In the genomic region with DNA sequence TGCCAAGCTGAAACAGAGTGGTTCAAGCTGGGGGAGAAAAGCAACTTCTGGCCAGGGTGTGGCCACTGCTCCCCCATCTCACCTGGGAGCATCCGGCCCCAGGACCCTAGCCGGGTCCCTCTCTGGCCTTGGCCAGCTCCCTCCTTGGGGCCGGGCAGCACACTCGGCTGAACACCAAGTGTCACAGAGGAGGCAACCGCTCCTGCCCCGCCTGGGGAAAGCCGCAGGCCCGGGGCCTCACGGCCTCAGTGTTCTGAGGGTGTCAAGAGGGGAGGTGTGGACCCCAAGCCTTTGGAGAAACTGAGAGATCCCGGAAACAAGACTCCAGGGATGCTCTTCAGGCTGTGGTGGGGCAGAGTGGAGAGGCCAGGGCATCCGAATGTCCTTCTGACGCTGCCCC, we compare ENCODE assay signal across 22 cellular contexts.
DNase-seq lines count a peak whose midpoint lies in the region; ATAC-seq lines count a peak whose summit lies in the region.
"Had no signal": no experiment of that assay in that cellular context is flagged by ENCODE, and none has a peak within 500 bp of the region (broad histone marks: within the 10 kb centered on the region; RNA-seq: fewer than 3 reads in every experiment).

No MANE protein-coding gene starts in this region.

- H2AFZ ChIP-seq in neuronal stem cell (ENCODE audit: low read length): no peak overlapping the region

- 0 out of 22 replicates have a peak, but pooled peaks cover 0 to 7% (median 0%) of the 10 kb centered on the region in 11 experiments for H3K27me3 ChIP-seq in BLaER1 treated with 17β-estradiol and CSF1 and Interleukin-3, amounts not matched to agents 10 nM and 100 nM
- no peaks in the 10 kb centered on the region for H3K27me3 ChIP-seq in mesendoderm (ENCODE audit: insufficient read depth, low read length, poor library complexity)
- peaks cover 0 to 71% (median 0%) of the 10 kb centered on the region in 3 experiments for H3K27me3 ChIP-seq in neuronal stem cell (ENCODE audit: control insufficient read depth in 3 of 3, insufficient read depth in 3 of 3, low read depth in 1 of 3, low read length in 3 of 3)

- peak overlapping the region in 10 of 11 experiments; percentile 15 to 79 (median 72); a peak in 17 of 22 replicates for H3K9ac ChIP-seq in BLaER1 treated with 17β-estradiol and CSF1 and Interleukin-3, amounts not matched to agents 10 nM and 100 nM
- H3K9ac ChIP-seq in mesendoderm (ENCODE audit: low read length): no peak overlapping the region
- H3K9ac ChIP-seq in neuronal stem cell (ENCODE audit: low read depth, low read length, poor library complexity): no peak overlapping the region

- H4K8ac ChIP-seq in mesendoderm (ENCODE audit: low read depth, low read length): no peak overlapping the region
- H4K8ac ChIP-seq in neuronal stem cell (ENCODE audit: low read depth, low read length): no peak overlapping the region

- no peak for ATAC-seq in HG02623 (IDR thresholded peaks at IDR 0.05; ENCODE audit: unreplicated experiment)
- ATAC-seq: GM12878 had no signal

- H2BK15ac ChIP-seq in mesendoderm (replicated peaks; ENCODE audit: low read depth) (no peak overlapping the region), neuronal stem cell (ENCODE audit: low read length) (peak overlapping the region; percentile 4)

- H2BK5ac ChIP-seq in mesendoderm (ENCODE audit: low read length) (no peak overlapping the region), neuronal stem cell (ENCODE audit: low read length) (no peak overlapping the region)

- WGBS in mesendoderm (ENCODE audit: extremely low coverage, insufficient coverage, low lambda C conversion rate): no CpG with 5 or more reads among the region's 12 CpGs
- no CpG with 5 or more reads among the region's 12 CpGs for WGBS in neuronal stem cell (ENCODE audit: extremely low coverage in 2 of 2, insufficient read length in 2 of 2, insufficient replicate concordance in 1 of 2), 2 donors

- H3K4me1 ChIP-seq in BLaER1 treated with 17β-estradiol and CSF1 and Interleukin-3, amounts not matched to agents 10 nM and 100 nM: peaks cover 36 to 84% (median 71%) of the 10 kb centered on the region in 10 experiments
- H3K4me1 ChIP-seq in mesendoderm (ENCODE audit: control insufficient read depth, low read depth, low read length): no peaks in the 10 kb centered on the region
- peaks cover 0 to 9% of the 10 kb centered on the region in 2 donors for H3K4me1 ChIP-seq in neuronal stem cell (ENCODE audit: control insufficient read depth in 2 of 2, insufficient read depth in 1 of 2, low read depth in 1 of 2, low read length in 2 of 2)

- H4K20me1 ChIP-seq in BLaER1 treated with 17β-estradiol and CSF1 and Interleukin-3, amounts not matched to agents 10 nM and 100 nM: no peaks in the 10 kb centered on the region; a peak in 1 of 22 replicates

- H3K18ac ChIP-seq in mesendoderm (ENCODE audit: low read length) (no peak overlapping the region), neuronal stem cell (ENCODE audit: low read length) (peak overlapping the region; percentile 52)

- no peaks in the 10 kb centered on the region for H3K79me2 ChIP-seq in mesendoderm (ENCODE audit: control insufficient read depth, insufficient read depth, low read length)

- no peak overlapping the region for H3K23ac ChIP-seq in mesendoderm (ENCODE audit: low read length)
- peak overlapping the region; percentile 34 for H3K23ac ChIP-seq in neuronal stem cell (ENCODE audit: low read depth, low read length, poor library complexity)

- H2BK120ac ChIP-seq in mesendoderm (ENCODE audit: low read depth, low read length) (no peak overlapping the region), neuronal stem cell (ENCODE audit: low read depth, low read length) (no peak overlapping the region)

- DNase-seq in mesendoderm (no peak), neuronal stem cell (ENCODE audit: low spot score) (no peak), SKM-1 (lab: John Stamatoyannopoulos, UW; ENCODE audit: unreplicated experiment) (no peak), GM19238 (ENCODE audit: insufficient read length, low spot score) (no peak)
- DNase-seq: 8988T; ACHN; BE2C; C1 segment of cervical spinal cord; CD4-positive, alpha-beta memory T cell; CD4-positive, CD25-positive, alpha-beta regulatory T cell; CD8-positive, alpha-beta memory T cell; COR-L47; DMS 273 treated with DMSO at 0.1 percent for 48 hours; DMS153; DMS53; DMS79; DND-41; EL; GDM1 had no signal

- H4K5ac ChIP-seq in mesendoderm (ENCODE audit: low read length): no peak overlapping the region

- no peak overlapping the region for H2BK12ac ChIP-seq in neuronal stem cell (ENCODE audit: low read length)

- no peak overlapping the region for H4K91ac ChIP-seq in neuronal stem cell (ENCODE audit: low read depth, low read length, poor library complexity)

- H3K9me3 ChIP-seq in BLaER1 treated with 17β-estradiol and CSF1 and Interleukin-3, amounts not matched to agents 10 nM and 100 nM (replicated peaks in 1 of 11): no peaks in the 10 kb centered on the region
- no peaks in the 10 kb centered on the region for H3K9me3 ChIP-seq in neuronal stem cell (replicated peaks in 1 of 2; ENCODE audit: control insufficient read depth in 2 of 2, insufficient read depth in 1 of 2, low read depth in 1 of 2, low read length in 2 of 2)
- H3K9me3 ChIP-seq: BE2C had no signal

- H3K56ac ChIP-seq in mesendoderm (ENCODE audit: low read length): peak overlapping the region; percentile 3

- H2AK5ac ChIP-seq in mesendoderm (ENCODE audit: low read length) (no peak overlapping the region), neuronal stem cell (ENCODE audit: low read depth, low read length) (peak overlapping the region; percentile 73)

- H3K14ac ChIP-seq in neuronal stem cell (ENCODE audit: low read length): no peak overlapping the region

- H3K27ac ChIP-seq in BLaER1 treated with 17β-estradiol and CSF1 and Interleukin-3, amounts not matched to agents 10 nM and 100 nM: peak overlapping the region in 8 of 11 experiments; percentile 2 to 90 (median 85); a peak in 12 of 22 replicates
- H3K27ac ChIP-seq in mesendoderm (ENCODE audit: low read depth, low read length) (no peak overlapping the region), neuronal stem cell (replicated peaks; ENCODE audit: low read length) (no peak overlapping the region)

- H3K4me2 ChIP-seq in BLaER1 treated with 17β-estradiol and CSF1 and Interleukin-3, amounts not matched to agents 10 nM and 100 nM: peak overlapping the region; percentile 77 to 99 (median 94)
- H3K4me2 ChIP-seq in mesendoderm (ENCODE audit: low read length): no peak overlapping the region
- H3K4me2 ChIP-seq in neuronal stem cell (ENCODE audit: insufficient read depth, low read length, poor library complexity, severe bottlenecking): no peak overlapping the region

- H3K4me3 ChIP-seq in BLaER1 treated with 17β-estradiol and CSF1 and Interleukin-3, amounts not matched to agents 10 nM and 100 nM: peak overlapping the region in 8 of 10 experiments; percentile 46 to 59 (median 54); a peak in 9 of 20 replicates
- no peak overlapping the region for H3K4me3 ChIP-seq in mesendoderm (ENCODE audit: low read length)
- H3K4me3 ChIP-seq in neuronal stem cell (ENCODE audit: low read length in 2 of 2): no peak overlapping the region
- H3K4me3 ChIP-seq: GM12878 had no signal

- no peak overlapping the region for H3K4ac ChIP-seq in mesendoderm (ENCODE audit: low read depth, low read length)
- H3K4ac ChIP-seq in neuronal stem cell (ENCODE audit: low read length): no peak overlapping the region

- no peaks in the 10 kb centered on the region for H3K36me3 ChIP-seq in BLaER1 treated with 17β-estradiol and CSF1 and Interleukin-3, amounts not matched to agents 10 nM and 100 nM
- H3K36me3 ChIP-seq in mesendoderm (ENCODE audit: control insufficient read depth, insufficient read depth, low read length) (no peaks in the 10 kb centered on the region), neuronal stem cell (replicated peaks in 1 of 2; ENCODE audit: control insufficient read depth in 2 of 2, insufficient read depth in 2 of 2, low read length in 2 of 2) (no peaks in the 10 kb centered on the region)
- H3K36me3 ChIP-seq: BE2C had no signal

- H3K79me1 ChIP-seq in mesendoderm (ENCODE audit: low read length): no peaks in the 10 kb centered on the region
- no peaks in the 10 kb centered on the region for H3K79me1 ChIP-seq in neuronal stem cell (ENCODE audit: low read depth, low read length)

Comparison
In these comparisons a context has a peak if more than half of its experiments do, and no peak if none do; other contexts are left out.
1. H3K27ac ChIP-seq: peak in BLaER1 treated with 17β-estradiol and CSF1 and Interleukin-3, amounts not matched to agents 10 nM and 100 nM (8 of 11); none in mesendoderm (single experiment) and neuronal stem cell (single experiment).
2. H3K4me2 ChIP-seq: peak in BLaER1 treated with 17β-estradiol and CSF1 and Interleukin-3, amounts not matched to agents 10 nM and 100 nM (11 of 11); none in mesendoderm (single experiment) and neuronal stem cell (single experiment).
3. H3K4me3 ChIP-seq: peak in BLaER1 treated with 17β-estradiol and CSF1 and Interleukin-3, amounts not matched to agents 10 nM and 100 nM (8 of 10); none in mesendoderm (single experiment) and neuronal stem cell (0 of 2).
4. H3K9ac ChIP-seq: peak in BLaER1 treated with 17β-estradiol and CSF1 and Interleukin-3, amounts not matched to agents 10 nM and 100 nM (10 of 11); none in mesendoderm (single experiment) and neuronal stem cell (single experiment).